ENCODE assay signal across 8 cellular contexts in genomic region chr13:41457589-41458186, GRCh38. TPM values are rescaled to one million over a fixed set of nuclear protein-coding genes. Genes with fewer than 3 reads are reported as not detected.
DNase-seq lines count a peak whose midpoint lies in the region; ATAC-seq and TF ChIP-seq lines count a peak whose summit lies in the region.

No MANE protein-coding gene starts in this region.

- no peaks in the 10 kb centered on the region for H3K36me3 ChIP-seq in endocrine pancreas (ENCODE audit: control insufficient read depth, insufficient read depth, low read length)

- H3K9me3 ChIP-seq in endocrine pancreas (ENCODE audit: control insufficient read depth, low read length), result no peaks in the 10 kb centered on the region

- H3K27ac Mint-ChIP-seq in natural killer cell, result peak overlapping the region; percentile 58 to 94

- ATAC-seq in GM19025 (IDR thresholded peaks at IDR 0.05; ENCODE audit: low read depth, unreplicated experiment) (peak; percentile 9), HG03064 (IDR thresholded peaks at IDR 0.05; ENCODE audit: low read depth, unreplicated experiment) (peak; percentile 18), natural killer cell (peak in 2 of 3 donors; percentile 1 to 2)

- no peak for TF ChIP-seq CTCF in natural killer cell (IDR thresholded peaks at IDR 0.05)

- no peaks in the 10 kb centered on the region for H3K9me3 Mint-ChIP-seq in natural killer cell

- no peaks in the 10 kb centered on the region for H3K27me3 ChIP-seq in endocrine pancreas (ENCODE audit: control insufficient read depth, insufficient read depth, low read length)

- H3K4me1 Mint-ChIP-seq in natural killer cell, result peaks cover 34 to 36% of the 10 kb centered on the region in 2 donors

- no peaks in the 10 kb centered on the region for H3K4me1 ChIP-seq in endocrine pancreas (ENCODE audit: control insufficient read depth, insufficient read depth, low read length)

- peak overlapping the region; percentile 57 for H3K9ac ChIP-seq in endocrine pancreas (ENCODE audit: control insufficient read depth, insufficient read depth, low read length)

- peak overlapping the region; percentile 85 for H3K4me3 Mint-ChIP-seq in natural killer cell

- H3K36me3 Mint-ChIP-seq in natural killer cell, result no peaks in the 10 kb centered on the region

- intact Hi-C loops in natural killer cell (cut with micrococcal nuclease), result loop anchor here (1.0 to 10.0 kb wide), 2 partner anchors 8 to 357 kb away; no protein-coding TSS in a partner anchor

- peaks cover 0 to 6% of the 10 kb centered on the region in 2 donors for H3K27me3 Mint-ChIP-seq in natural killer cell (ENCODE audit: low read depth in 2 of 2)

- H3K4me3 ChIP-seq in endocrine pancreas (ENCODE audit: control insufficient read depth, insufficient read depth, low read length), result no peak overlapping the region

- peak; percentile 22 to 42 for DNase-seq in activated CD4-positive, alpha-beta T cell treated with anti-CD3 and anti-CD28 coated beads for 4 hours
- DNase-seq in natural killer cell, result peak; percentile 35
- DNase-seq in NCI-H1436 treated with DMSO at 0.1 percent for 48 hours (lab: John Stamatoyannopoulos, UW), result no peak
- no peak for DNase-seq in NCI-H128 (lab: John Stamatoyannopoulos, UW; ENCODE audit: unreplicated experiment)
- DNase-seq in SW480 (ENCODE audit: low spot score), result no peak

RNA-seq across cellular contexts. Expression of gene RGCC, which starts 0.3 kb away (rescaled TPM):
- total RNA-seq in natural killer cell, result 100 to 1,000 TPM in 1 of 3 donors, 10 to 100 TPM in 2; 61.7 to 306 (median 85.4) TPM

Comparison
In these comparisons a context has a peak if more than half of its experiments do, and no peak if none do; other contexts are left out.
1. DNase-seq: peak in activated CD4-positive, alpha-beta T cell treated with anti-CD3 and anti-CD28 coated beads for 4 hours (2 of 2) and natural killer cell (single experiment); none in NCI-H1436 treated with DMSO at 0.1 percent for 48 hours (single experiment), NCI-H128 (single experiment) and SW480 (single experiment).
2. Peak in every context shown above with its lines, with median percentiles within 50 percentile points of each other: ATAC-seq.